9 cellular contexts compared by ENCODE assay signal in genomic region chr4:123564758-123565346, GRCh38.
DNase-seq lines count a peak whose midpoint lies in the region; ATAC-seq and TF ChIP-seq lines count a peak whose summit lies in the region.
"Had no signal": no experiment of that assay in that cellular context is flagged by ENCODE, and none has a peak within 500 bp of the region (broad histone marks: within the 10 kb centered on the region; RNA-seq: fewer than 3 reads in every experiment).

No MANE protein-coding gene starts in this region.

- ATAC-seq in HG03196 (IDR thresholded peaks at IDR 0.05; ENCODE audit: unreplicated experiment) (peak; percentile 99), natural killer cell (peak; percentile 92 to 100 (median 100))

- H3K27me3 Mint-ChIP-seq in natural killer cell (ENCODE audit: low read depth in 2 of 2), result no peaks in the 10 kb centered on the region

- DNase-seq in COLO829 (ENCODE audit: low spot score) (peak; percentile 91), GM19240 (ENCODE audit: insufficient read length, low spot score) (peak; percentile 67), NCI-H226 (peak; percentile 61), epidermal melanocyte (ENCODE audit: insufficient read length, low spot score) (peak; percentile 79), natural killer cell (peak; percentile 29), ureter (ENCODE audit: low spot score) (peak; percentile 60)
- DNase-seq in activated CD4-positive, alpha-beta T cell treated with anti-CD3 and anti-CD28 coated beads, Interleukin-2, amount 50 U/mL, for 1 hour, result peak; percentile 16

- peak; percentile 92 for TF ChIP-seq CTCF in natural killer cell (IDR thresholded peaks at IDR 0.05)

- H3K4me1 Mint-ChIP-seq in natural killer cell, result peaks cover 6 to 7% of the 10 kb centered on the region in 2 donors

- intact Hi-C loops in natural killer cell (cut with micrococcal nuclease), result loop anchor here (2.0 to 10.0 kb wide), 3 partner anchors 58 to 460 kb away; no protein-coding TSS in a partner anchor

- no peaks in the 10 kb centered on the region for H3K9me3 Mint-ChIP-seq in natural killer cell

- H3K4me3 Mint-ChIP-seq in natural killer cell, result no peak overlapping the region
- H3K4me3 Mint-ChIP-seq: activated naive CD8-positive, alpha-beta T cell had no signal

- H3K36me3 Mint-ChIP-seq in natural killer cell, result no peaks in the 10 kb centered on the region
- H3K36me3 Mint-ChIP-seq: activated naive CD8-positive, alpha-beta T cell had no signal

- H3K27ac Mint-ChIP-seq in natural killer cell, result peak overlapping the region in 1 of 2 donors; percentile 47
- H3K27ac Mint-ChIP-seq: activated naive CD8-positive, alpha-beta T cell had no signal

Comparison
In these comparisons a context has a peak if more than half of its experiments do, and no peak if none do; other contexts are left out.
1. Peak in every context shown above with its lines: DNase-seq and ATAC-seq.
2. DNase-seq: peak in every context shown above with its lines; median percentile 91 in COLO829; 79 in epidermal melanocyte; 67 in GM19240; 61 in NCI-H226; 60 in ureter; 29 in natural killer cell; 16 in activated CD4-positive, alpha-beta T cell treated with anti-CD3 and anti-CD28 coated beads, Interleukin-2, amount 50 U/mL, for 1 hour.